ENCODE assay signal across 10 cellular contexts in the genomic region with DNA sequence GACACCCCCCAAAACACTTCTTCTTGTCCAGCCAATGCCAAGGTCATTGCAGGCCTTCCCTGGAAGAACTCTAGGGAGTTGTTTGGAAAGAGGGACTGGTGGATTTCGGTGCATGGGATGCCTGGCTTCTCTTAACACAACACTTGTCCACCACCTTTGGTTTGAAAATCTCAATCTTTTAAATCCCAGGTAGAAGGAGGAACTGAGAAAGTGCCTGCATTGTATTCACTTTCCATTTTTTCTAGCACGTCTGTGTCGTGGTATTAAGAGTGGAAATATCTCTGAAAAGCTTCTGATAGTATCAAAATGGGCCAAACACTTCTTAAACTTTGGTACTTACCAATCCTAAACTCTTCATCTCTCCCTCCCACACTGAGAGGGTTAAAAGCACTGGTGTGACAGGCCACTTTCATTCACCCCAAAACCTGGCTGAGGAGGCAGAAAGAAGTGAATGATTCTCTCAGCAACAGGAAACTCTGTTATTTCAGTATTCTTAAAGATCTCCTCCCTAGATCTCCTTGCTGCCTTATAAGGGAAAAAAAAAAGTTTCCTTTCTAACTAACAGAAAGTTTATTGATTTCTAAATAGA. TPM values are rescaled to one million over a fixed set of nuclear protein-coding genes. Genes with fewer than 3 reads are reported as not detected.
A peak's percentile ranks its signal among the peaks of the same experiment; 100 is the strongest.
DNase-seq lines count a peak whose midpoint lies in the region; ATAC-seq and TF ChIP-seq lines count a peak whose summit lies in the region.
"Had no signal": no experiment of that assay in that cellular context is flagged by ENCODE, and none has a peak within 500 bp of the region (broad histone marks: within the 10 kb centered on the region; RNA-seq: fewer than 3 reads in every experiment).

No MANE protein-coding gene starts in this region.

- H3K27ac ChIP-seq in heart right ventricle (peak overlapping the region; percentile 96 to 100 (median 99)), HUES6 (ENCODE audit: low read depth, low read length) (no peak overlapping the region), hepatocyte (peak overlapping the region; percentile 93), uterus (peak overlapping the region; percentile 98 to 100)
- H3K27ac ChIP-seq in naive thymus-derived CD4-positive, alpha-beta T cell (ENCODE audit: low read depth, low read length), result no peak overlapping the region
- H3K27ac ChIP-seq: cardiac muscle cell had no signal

- H2AFZ ChIP-seq in hepatocyte, result no peak overlapping the region

- CTCF ChIA-PET in naive thymus-derived CD4-positive, alpha-beta T cell (lab: Charles Lee), result no interaction called here

- intact Hi-C loops in heart right ventricle (cut with DNase I) (loop anchor here in 8 of 10 donors (1.0 to 10.0 kb wide), 12 partner anchors 32 to 753 kb away; no protein-coding TSS in a partner anchor), left ventricle myocardium superior (cut with micrococcal nuclease) (loop anchor here (10.0 kb wide), 1 partner anchor 63 kb away; no protein-coding TSS in a partner anchor), uterus (cut with DNase I; ENCODE audit: low total_unique reads) (no loop called here)
- intact Hi-C loops in naive thymus-derived CD4-positive, alpha-beta T cell (cut with micrococcal nuclease), result no loop called here

- H3K9me3 ChIP-seq in heart right ventricle (no peaks in the 10 kb centered on the region), HUES6 (ENCODE audit: control insufficient read depth, insufficient read depth, low read depth, low read length) (no peaks in the 10 kb centered on the region), hepatocyte (ENCODE audit: low read depth) (no peaks in the 10 kb centered on the region), uterus (no peaks in the 10 kb centered on the region)
- H3K9me3 ChIP-seq in naive thymus-derived CD4-positive, alpha-beta T cell (ENCODE audit: control insufficient read depth in 2 of 3, low read length in 3 of 3), result no peaks in the 10 kb centered on the region

- no peak for TF ChIP-seq POLR2A in uterus (IDR thresholded peaks at IDR 0.05)

- H3K9ac ChIP-seq in HUES6 (ENCODE audit: low read length), result no peak overlapping the region

- H3K36me3 Mint-ChIP-seq in naive thymus-derived CD4-positive, alpha-beta T cell, result peaks cover 0 to 6% (median 4%) of the 10 kb centered on the region in 5 donors

- peaks cover 47% of the 10 kb centered on the region for H3K79me2 ChIP-seq in hepatocyte

- no peaks in the 10 kb centered on the region for H3K9me2 ChIP-seq in hepatocyte (replicated peaks; ENCODE audit: insufficient read depth)

- H3K4me3 ChIP-seq in heart right ventricle, result peak overlapping the region; percentile 16 to 94 (median 76)
- H3K4me3 ChIP-seq in HUES6 (ENCODE audit: low read depth, low read length), result peak overlapping the region; percentile 87
- H3K4me3 ChIP-seq in hepatocyte, result no peak overlapping the region
- no peak overlapping the region for H3K4me3 ChIP-seq in uterus
- H3K4me3 ChIP-seq in naive thymus-derived CD4-positive, alpha-beta T cell (ENCODE audit: low read length), result no peak overlapping the region
- H3K4me3 ChIP-seq: cardiac muscle cell had no signal

- peaks cover 0 to 60% (median 46%) of the 10 kb centered on the region in 9 donors for H3K4me1 ChIP-seq in heart right ventricle
- peaks cover 39% of the 10 kb centered on the region for H3K4me1 ChIP-seq in HUES6 (ENCODE audit: control insufficient read depth, insufficient read depth, low read length)
- no peaks in the 10 kb centered on the region for H3K4me1 ChIP-seq in hepatocyte (ENCODE audit: insufficient read depth)
- H3K4me1 ChIP-seq in uterus, result peaks cover 0 to 7% of the 10 kb centered on the region in 2 donors
- H3K4me1 ChIP-seq in naive thymus-derived CD4-positive, alpha-beta T cell (ENCODE audit: control insufficient read depth in 2 of 2, insufficient read depth in 2 of 2, low read length in 2 of 2), result peaks cover 0 to 4% of the 10 kb centered on the region in 2 donors

- no peaks in the 10 kb centered on the region for H3K36me3 ChIP-seq in heart right ventricle
- H3K36me3 ChIP-seq in HUES6 (ENCODE audit: control insufficient read depth, insufficient read depth, low read length), result no peaks in the 10 kb centered on the region
- no peaks in the 10 kb centered on the region for H3K36me3 ChIP-seq in hepatocyte (replicated peaks; ENCODE audit: insufficient read depth, low read depth)
- no peaks in the 10 kb centered on the region for H3K36me3 ChIP-seq in uterus
- H3K36me3 ChIP-seq in naive thymus-derived CD4-positive, alpha-beta T cell (ENCODE audit: control insufficient read depth in 2 of 3, insufficient read depth in 3 of 3, low read length in 3 of 3), result no peaks in the 10 kb centered on the region
- H3K36me3 ChIP-seq: cardiac muscle cell had no signal

- DNase-seq in heart right ventricle (no peak), left ventricle myocardium superior (no peak), hepatocyte (ENCODE audit: low spot score) (no peak), uterus (no peak)
- DNase-seq in naive thymus-derived CD4-positive, alpha-beta T cell, result no peak
- DNase-seq in stimulated activated naive CD8-positive, alpha-beta T cell treated with anti-CD3 and anti-CD28 coated beads, Interleukin-15, Interleukin-2, amounts not matched to agents 100 U/mL and 50 U/mL, for 24 hours, result no peak
- DNase-seq: MM.1S had no signal

- peak overlapping the region in 1 of 9 donors; percentile 14 for H3K27ac Mint-ChIP-seq in naive thymus-derived CD4-positive, alpha-beta T cell

- H3K9me3 Mint-ChIP-seq in naive thymus-derived CD4-positive, alpha-beta T cell, result peaks cover 0 to 8% (median 5%) of the 10 kb centered on the region in 11 donors

- peaks cover 16 to 42% (median 35%) of the 10 kb centered on the region in 7 donors for H3K4me1 Mint-ChIP-seq in naive thymus-derived CD4-positive, alpha-beta T cell

- H3K4me3 Mint-ChIP-seq in naive thymus-derived CD4-positive, alpha-beta T cell, result peak overlapping the region in 2 of 10 donors; percentile 28 to 35

- H4K20me1 ChIP-seq in hepatocyte (ENCODE audit: insufficient read depth, poor library complexity, severe bottlenecking), result peaks cover under 1% of the 10 kb centered on the region

- H3K27me3 ChIP-seq in heart right ventricle, result peaks cover 0 to 48% (median 0%) of the 10 kb centered on the region in 7 donors
- peaks cover 54% of the 10 kb centered on the region for H3K27me3 ChIP-seq in HUES6 (ENCODE audit: control insufficient read depth, insufficient read depth, low read length)
- H3K27me3 ChIP-seq in hepatocyte, result peaks cover 9% of the 10 kb centered on the region
- no peaks in the 10 kb centered on the region for H3K27me3 ChIP-seq in uterus
- peaks cover 0 to 13% of the 10 kb centered on the region in 2 donors for H3K27me3 ChIP-seq in naive thymus-derived CD4-positive, alpha-beta T cell (ENCODE audit: control insufficient read depth in 2 of 2, insufficient read depth in 2 of 2, low read length in 2 of 2)

- ATAC-seq in heart right ventricle (no peak), left ventricle myocardium superior (no peak), HG02642 (IDR thresholded peaks at IDR 0.05; ENCODE audit: poor library complexity, unreplicated experiment) (no peak)
- ATAC-seq in naive thymus-derived CD4-positive, alpha-beta T cell, result no peak
- no peak for ATAC-seq in stimulated activated naive CD8-positive, alpha-beta T cell treated with anti-CD3 and anti-CD28 coated beads, Interleukin-15, Interleukin-2, amounts not matched to agents 100 U/mL and 50 U/mL, for 24 hours

- POLR2A ChIA-PET in naive thymus-derived CD4-positive, alpha-beta T cell (lab: Charles Lee), result no interaction called here

- TF ChIP-seq CTCF in heart right ventricle (IDR thresholded peaks at IDR 0.05) (no peak), hepatocyte (IDR thresholded peaks at IDR 0.05; ENCODE audit: poor library complexity) (no peak), uterus (IDR thresholded peaks at IDR 0.05) (no peak)

- H3K4me2 ChIP-seq in hepatocyte, result peak overlapping the region; percentile 92

- H3K27me3 Mint-ChIP-seq in naive thymus-derived CD4-positive, alpha-beta T cell, result peaks cover 43 to 79% (median 72%) of the 10 kb centered on the region in 5 donors

- 14 to 21% methylated on average over 3 of the region's 3 CpGs for WGBS in heart right ventricle, 2 donors
- WGBS in hepatocyte (ENCODE audit: low lambda C conversion rate, missing lambda C conversion rate), result 83% methylated on average over 3 of the region's 3 CpGs

RNA-seq across cellular contexts. Expression of a gene that starts 3.8 kb away (rescaled TPM):
- total RNA-seq in heart right ventricle, result 100 to 1,000 TPM in 9 of 10 donors, 10 to 100 TPM in 1; 96.8 to 145 (median 126) TPM
- polyA plus RNA-seq in heart right ventricle, result 10 to 100 TPM; 16.7 to 37.2 TPM
- total RNA-seq in left ventricle myocardium superior, result 110 TPM
- total RNA-seq in hepatocyte, result 22.8 and 27.3 TPM in 2 replicates
- polyA plus RNA-seq in hepatocyte, result 13.4 and 15.2 TPM in 2 replicates
- 100 to 1,000 TPM in 3 of 4 donors, 10 to 100 TPM in 1; 85.3 to 173 (median 115) TPM for total RNA-seq in uterus
- total RNA-seq in naive thymus-derived CD4-positive, alpha-beta T cell, result under 1 TPM in 1 of 5 experiments, not detected in 4; 0.32 TPM
- not detected for polyA plus RNA-seq in naive thymus-derived CD4-positive, alpha-beta T cell

Comparison
In these comparisons a context has a peak if more than half of its experiments do, and no peak if none do; other contexts are left out.
1. H3K27ac ChIP-seq: peak in heart right ventricle (10 of 10), hepatocyte (single experiment) and uterus (2 of 2); none in HUES6 (single experiment) and naive thymus-derived CD4-positive, alpha-beta T cell (single experiment).
2. H3K4me3 ChIP-seq: peak in heart right ventricle (10 of 10) and HUES6 (single experiment); none in hepatocyte (single experiment), uterus (0 of 2) and naive thymus-derived CD4-positive, alpha-beta T cell (single experiment).
3. RNA of a gene that starts 3.8 kb away (total RNA-seq): 96.8 to 145 TPM in heart right ventricle, 85.3 to 173 TPM in uterus, 110 TPM in left ventricle myocardium superior (single experiment) and 22.8 to 27.3 TPM in hepatocyte; 0.32 TPM in naive thymus-derived CD4-positive, alpha-beta T cell; every median in the first group is over 10 times any median in the second.
4. intact Hi-C loops: an anchor here in heart right ventricle (1.0 to 10.0 kb wide) and left ventricle myocardium superior (10.0 kb wide); none called in uterus and naive thymus-derived CD4-positive, alpha-beta T cell.